In the genomic region with DNA sequence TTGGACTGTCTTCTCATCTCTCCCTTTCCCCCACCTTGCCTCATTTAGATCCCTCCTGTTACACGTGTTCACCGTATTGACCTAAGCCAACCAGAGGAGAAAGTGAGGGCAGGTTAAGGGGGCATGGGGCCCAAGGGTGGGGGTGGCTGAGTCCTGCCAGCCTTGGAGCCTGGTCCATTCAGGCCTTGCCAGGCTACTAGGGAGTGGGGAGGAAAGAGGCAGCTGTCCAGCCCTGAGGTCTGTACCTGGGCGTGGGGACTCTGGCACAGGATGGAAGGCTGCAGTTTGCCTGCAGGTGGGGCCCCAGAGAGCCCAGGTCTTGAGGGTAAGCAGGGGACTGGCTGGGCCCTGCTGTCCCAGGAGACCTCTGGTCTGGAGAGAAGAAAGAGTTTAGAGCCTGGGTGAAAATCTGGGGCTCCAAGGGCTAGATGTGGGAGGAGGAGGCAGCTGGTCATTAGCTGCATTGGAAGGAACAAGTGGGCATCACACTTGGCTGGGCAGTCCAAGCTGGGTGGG, we compare ENCODE assay signal across 14 cellular contexts.
DNase-seq lines count a peak whose midpoint lies in the region; ATAC-seq, FAIRE-seq and TF ChIP-seq lines count a peak whose summit lies in the region.
"Had no signal": no experiment of that assay in that cellular context is flagged by ENCODE, and none has a peak within 500 bp of the region (broad histone marks: within the 10 kb centered on the region; RNA-seq: fewer than 3 reads in every experiment).

No MANE protein-coding gene starts in this region.

- 0 out of 2 replicates have a peak overlapping the region, but pooled peaks have one; percentile 14 for H3K4me2 ChIP-seq in GM12878 (ENCODE audit: control insufficient read depth, insufficient read depth)
- no peak overlapping the region for H3K4me2 ChIP-seq in neuronal stem cell (ENCODE audit: insufficient read depth, low read length, poor library complexity, severe bottlenecking)

- no peak overlapping the region for H2BK120ac ChIP-seq in neuronal stem cell (ENCODE audit: low read depth, low read length)

- H3K79me2 ChIP-seq in GM12878 (ENCODE audit: control insufficient read depth, insufficient read depth, low read length), result peaks cover 35% of the 10 kb centered on the region

- BruUV-seq in GM12878 (replicated peaks; lab: Mats Ljungman, UMichigan), result no TSS peak

- no peak for TF ChIP-seq CTCF in CD8-positive, alpha-beta T cell (IDR thresholded peaks at IDR 0.05)
- peak in 1 of 3 experiments; percentile 14; a peak in 1 of 6 replicates for TF ChIP-seq CTCF in GM12878 (IDR thresholded peaks at IDR 0.05 in 2 of 3, conservative IDR thresholded peaks at IDR 0.05 in 1 of 3; ENCODE audit: control insufficient read depth in 2 of 3, extremely low read depth in 1 of 3, insufficient read depth in 1 of 3, low read depth in 3 of 3, low read length in 3 of 3)

- intact Hi-C loops in CD8-positive, alpha-beta T cell (cut with DNase I, micrococcal nuclease), result no loop called here
- intact Hi-C loops in GM12878 (cut with micrococcal nuclease; ENCODE audit: unreplicated experiment), result loop anchor here (2.0 to 5.0 kb wide), 2 partner anchors 59 to 1369 kb away; a partner anchor contains a TSS

- no peak overlapping the region for H4K91ac ChIP-seq in neuronal stem cell (ENCODE audit: low read depth, low read length, poor library complexity)

- H3K27me3 Mint-ChIP-seq in CD8-positive, alpha-beta T cell (ENCODE audit: low read depth), result no peaks in the 10 kb centered on the region

- no peak overlapping the region for H4K8ac ChIP-seq in neuronal stem cell (ENCODE audit: low read depth, low read length)

- no peaks in the 10 kb centered on the region for H3K9me3 ChIP-seq in CD8-positive, alpha-beta T cell (ENCODE audit: low read length)
- peaks cover 3% of the 10 kb centered on the region; the same call in 2 of the 3 replicates for H3K9me3 ChIP-seq in GM12878 (replicated peaks; ENCODE audit: control insufficient read depth, insufficient read depth, low read length)
- H3K9me3 ChIP-seq in neuronal stem cell (replicated peaks in 1 of 2; ENCODE audit: control insufficient read depth in 2 of 2, insufficient read depth in 1 of 2, low read depth in 1 of 2, low read length in 2 of 2), result peaks cover 0 to under 1% of the 10 kb centered on the region in 2 donors

- peak overlapping the region; percentile 56 for H3K14ac ChIP-seq in neuronal stem cell (ENCODE audit: low read length)

- no peaks in the 10 kb centered on the region for H4K20me1 ChIP-seq in GM12878 (ENCODE audit: control insufficient read depth, insufficient read depth)

- no peak overlapping the region for H2AFZ ChIP-seq in GM12878 (ENCODE audit: control insufficient read depth, low read depth, low read length)
- H2AFZ ChIP-seq in neuronal stem cell (ENCODE audit: low read length), result no peak overlapping the region

- peaks cover 13% of the 10 kb centered on the region for H3K36me3 ChIP-seq in CD8-positive, alpha-beta T cell (ENCODE audit: insufficient read depth, low read length)
- H3K36me3 ChIP-seq in GM12878 (ENCODE audit: control insufficient read depth in 2 of 2, insufficient read depth in 2 of 2, low read length in 1 of 2) (peaks cover 10 to 23% of the 10 kb centered on the region in 2 experiments), neuronal stem cell (replicated peaks in 1 of 2; ENCODE audit: control insufficient read depth in 2 of 2, insufficient read depth in 2 of 2, low read length in 2 of 2) (no peaks in the 10 kb centered on the region)

- H3K4ac ChIP-seq in neuronal stem cell (ENCODE audit: low read length), result no peak overlapping the region

- H3K4me1 Mint-ChIP-seq in CD8-positive, alpha-beta T cell (ENCODE audit: low read depth), result peaks cover 79% of the 10 kb centered on the region

- POLR2A ChIA-PET in CD8-positive, alpha-beta T cell (lab: Charles Lee), result interaction anchor here (1.0 to 1.3 kb wide), 2 partner anchors 79 to 84 kb away, joined by 3 read pairs; no protein-coding TSS in a partner anchor
- POLR2A ChIA-PET in GM12878 (lab: Charles Lee), result interaction anchor here (0.8 to 5.2 kb wide), 9 partner anchors 31 to 140 kb away, joined by 3 to 66 read pairs (median 5); a partner anchor contains a TSS

- ATAC-seq in CD8-positive, alpha-beta T cell, result no peak
- ATAC-seq in GM18907 (IDR thresholded peaks at IDR 0.05; ENCODE audit: unreplicated experiment) (peak; percentile 23), GM12878 (peak; percentile 29), HG02840 (IDR thresholded peaks at IDR 0.05; ENCODE audit: low FRiP score, unreplicated experiment) (no peak)
- ATAC-seq: PC-3 had no signal

- no peak overlapping the region for H2BK5ac ChIP-seq in neuronal stem cell (ENCODE audit: low read length)

- no peak overlapping the region for H2BK12ac ChIP-seq in neuronal stem cell (ENCODE audit: low read length)

- H3K79me1 ChIP-seq in neuronal stem cell (ENCODE audit: low read depth, low read length), result no peaks in the 10 kb centered on the region

- CTCF ChIA-PET in CD8-positive, alpha-beta T cell (lab: Charles Lee), result no interaction called here
- CTCF ChIA-PET in GM12878 (lab: Yijun Ruan, JAX), result interaction anchor here (0.6 to 2.8 kb wide), 8 partner anchors 14 to 143 kb away, joined by 3 to 8 read pairs (median 4); no protein-coding TSS in a partner anchor

- no peak overlapping the region for H3K4me3 ChIP-seq in CD8-positive, alpha-beta T cell (ENCODE audit: low read depth, low read length)
- H3K4me3 ChIP-seq in GM12878 (no peak overlapping the region), neuronal stem cell (ENCODE audit: low read length in 2 of 2) (no peak overlapping the region)

- in situ Hi-C loops in GM12878 (cut with MboI), result loop anchor here (5.0 to 10.0 kb wide), 2 partner anchors 144 to 569 kb away; no protein-coding TSS in a partner anchor

- H2AK5ac ChIP-seq in neuronal stem cell (ENCODE audit: low read depth, low read length), result no peak overlapping the region

- TF ChIP-seq EP300 in GM12878 (IDR thresholded peaks at IDR 0.05; ENCODE audit: borderline replicate concordance in 1 of 2, control insufficient read depth in 1 of 2, low read depth in 2 of 2, low read length in 2 of 2), result no peak

- no peak overlapping the region for H3K23ac ChIP-seq in neuronal stem cell (ENCODE audit: low read depth, low read length, poor library complexity)

- TF ChIP-seq RAD21 in GM12878 (IDR thresholded peaks at IDR 0.05; ENCODE audit: insufficient read depth, low read depth, low read length), result 0 out of 2 replicates have a peak, but pooled peaks have one; percentile 9

- SMC1A ChIA-PET in GM12878 (lab: Charles Lee; ENCODE audit: uncharacterized antibody, unreplicated experiment), result interaction anchor here (0.8 to 9.9 kb wide), 16 partner anchors 9 to 147 kb away, joined by 3 to 125 read pairs (median 4); a partner anchor contains a TSS

- H3K27ac Mint-ChIP-seq in CD8-positive, alpha-beta T cell, result peak overlapping the region; percentile 52
- H3K27ac Mint-ChIP-seq: HFFc6 had no signal

- peak overlapping the region; percentile 33 for H2BK15ac ChIP-seq in neuronal stem cell (ENCODE audit: low read length)

- peaks cover 44% of the 10 kb centered on the region for H3K4me1 ChIP-seq in CD8-positive, alpha-beta T cell (ENCODE audit: insufficient read depth, low read length)
- peaks cover 84% of the 10 kb centered on the region for H3K4me1 ChIP-seq in GM12878 (ENCODE audit: control insufficient read depth, insufficient read depth, low read length)
- H3K4me1 ChIP-seq in neuronal stem cell (ENCODE audit: control insufficient read depth in 2 of 2, insufficient read depth in 1 of 2, low read depth in 1 of 2, low read length in 2 of 2), result peaks cover 4 to 24% of the 10 kb centered on the region in 2 donors

- peak overlapping the region; percentile 88 for H3K18ac ChIP-seq in neuronal stem cell (ENCODE audit: low read length)

- H3K36me3 Mint-ChIP-seq in CD8-positive, alpha-beta T cell, result peaks cover 73% of the 10 kb centered on the region

- peak; percentile 24; the same call in 1 of the 2 replicates for TF ChIP-seq POLR2A in GM12878 (IDR thresholded peaks at IDR 0.05; ENCODE audit: low read depth, low read length)

- H3K9ac ChIP-seq in GM12878 (ENCODE audit: control insufficient read depth, insufficient read depth, low read length) (peak overlapping the region; percentile 57), neuronal stem cell (ENCODE audit: low read depth, low read length, poor library complexity) (no peak overlapping the region)

- 0% methylated on average over 3 of the region's 3 CpGs for WGBS in GM12878 (ENCODE audit: insufficient coverage, insufficient replicate concordance, low lambda C conversion rate, missing lambda C conversion rate)
- WGBS in neuronal stem cell (ENCODE audit: extremely low coverage in 2 of 2, insufficient read length in 2 of 2, insufficient replicate concordance in 1 of 2), 2 donors, result no CpG with 5 or more reads among the region's 3 CpGs

- FAIRE-seq in GM12878 (lab: Jason Lieb, UNC), result no peak
- FAIRE-seq: D721Med had no signal

- no peaks in the 10 kb centered on the region for H3K27me3 ChIP-seq in CD8-positive, alpha-beta T cell (ENCODE audit: insufficient read depth, low read length)
- H3K27me3 ChIP-seq in GM12878 (replicated peaks in 1 of 2; ENCODE audit: control insufficient read depth in 2 of 2, insufficient read depth in 2 of 2, low read length in 1 of 2) (no peaks in the 10 kb centered on the region), neuronal stem cell (ENCODE audit: control insufficient read depth in 3 of 3, insufficient read depth in 3 of 3, low read depth in 1 of 3, low read length in 3 of 3) (no peaks in the 10 kb centered on the region)

- DNase-seq in CD8-positive, alpha-beta T cell, result no peak
- DNase-seq in GM12878 (ENCODE audit: low read depth, low spot score), result no peak
- DNase-seq in neuronal stem cell (ENCODE audit: low spot score), result no peak
- no peak for DNase-seq in retina
- no peak for DNase-seq in AML-193 (lab: John Stamatoyannopoulos, UW)
- no peak for DNase-seq in NCI-H2107 treated with DMSO at 0.1 percent for 48 hours (lab: John Stamatoyannopoulos, UW; ENCODE audit: unreplicated experiment)
- DNase-seq: HFFc6, immature natural killer cell, NCI-H1694 treated with DMSO at 0.1 percent for 48 hours, PC-3 had no signal

- RAD21 ChIA-PET in GM12878 (lab: Charles Lee; ENCODE audit: unreplicated experiment), result interaction anchor here (1.0 to 6.5 kb wide), 13 partner anchors 25 to 148 kb away, joined by 3 to 52 read pairs (median 6); no protein-coding TSS in a partner anchor

- no peaks in the 10 kb centered on the region for H3K9me3 Mint-ChIP-seq in CD8-positive, alpha-beta T cell
- H3K9me3 Mint-ChIP-seq: immature natural killer cell had no signal

- H3K4me3 Mint-ChIP-seq in CD8-positive, alpha-beta T cell, result no peak overlapping the region
- H3K4me3 Mint-ChIP-seq: HFFc6, immature natural killer cell had no signal

- H3K27ac ChIP-seq in CD8-positive, alpha-beta T cell (ENCODE audit: low read depth, low read length), result no peak overlapping the region
- H3K27ac ChIP-seq in GM12878 (ENCODE audit: control insufficient read depth, insufficient read depth) (peak overlapping the region; percentile 96), neuronal stem cell (replicated peaks; ENCODE audit: low read length) (no peak overlapping the region)
- H3K27ac ChIP-seq: epithelial cell of prostate had no signal

TF ChIP-seq in GM12878, 131 proteins besides CTCF, POLR2A, EP300 and RAD21 (continues in another document):
- no peak for TF ChIP-seq EGR1 (IDR thresholded peaks at IDR 0.05; ENCODE audit: borderline replicate concordance in 1 of 2, low read depth in 2 of 2, low read length in 2 of 2)

Comparison
In these comparisons a context has a peak if more than half of its experiments do, and no peak if none do; other contexts are left out.
1. ATAC-seq: peak in GM18907 (single experiment) and GM12878 (single experiment); none in CD8-positive, alpha-beta T cell (single experiment) and HG02840 (single experiment).